ENCODE assay signal across 8 cellular contexts in the genomic region with DNA sequence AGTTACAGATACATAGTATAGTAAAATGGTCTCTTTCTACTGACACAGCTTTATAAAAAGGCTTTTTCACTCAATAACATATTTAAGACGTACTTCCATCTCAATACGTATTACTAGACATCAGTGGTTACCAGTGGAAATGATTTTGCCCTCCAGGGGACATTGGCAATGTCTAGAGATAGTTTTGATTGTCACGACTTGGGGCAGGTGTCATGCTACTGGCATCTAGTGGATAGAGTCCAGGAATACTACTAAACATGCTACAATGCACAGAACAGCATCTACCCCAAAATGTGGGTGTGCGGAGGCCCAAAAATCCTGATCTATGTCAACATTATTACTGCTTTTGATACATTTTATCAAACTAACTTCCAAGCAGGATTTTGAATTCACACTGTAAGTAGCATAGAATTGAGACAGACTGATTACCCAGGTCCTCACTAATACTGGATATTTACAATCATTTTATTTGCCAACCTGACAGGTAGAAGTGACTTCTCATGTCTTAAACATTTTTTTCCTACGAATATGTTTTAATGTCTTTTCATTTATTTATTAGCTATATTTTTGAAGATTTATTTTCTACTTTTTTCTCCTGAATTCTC. TPM values are rescaled to one million over a fixed set of nuclear protein-coding genes. Genes with fewer than 3 reads are reported as not detected.
DNase-seq lines count a peak whose midpoint lies in the region; ATAC-seq and TF ChIP-seq lines count a peak whose summit lies in the region.

No MANE protein-coding gene starts in this region.

- H3F3A ChIP-seq in PC-9 (ENCODE audit: insufficient read depth, low read depth), result no peaks in the 10 kb centered on the region

- no peak for TF ChIP-seq EP300 in stomach (IDR thresholded peaks at IDR 0.05)

- in situ Hi-C loops in HAP-1 (cut with MboI; ENCODE audit: low sequenced_read_pairs), result loop anchor here (25.0 kb wide), 1 partner anchor 204 kb away; no protein-coding TSS in a partner anchor

- no peak for TF ChIP-seq POLR2A in stomach (IDR thresholded peaks at IDR 0.05)

- H3K9me3 ChIP-seq in HAP-1 (no peaks in the 10 kb centered on the region), PC-9 (ENCODE audit: insufficient read depth, low read depth) (no peaks in the 10 kb centered on the region), stomach (no peaks in the 10 kb centered on the region), psoas muscle (no peaks in the 10 kb centered on the region)

- DNase-seq in AG09309 (ENCODE audit: low read depth) (no peak), HAP-1 (ENCODE audit: low spot score in 2 of 2) (peak; percentile 15 to 27), PC-9 (peak in 1 of 2 experiments; percentile 12), fibroblast of the aortic adventitia (ENCODE audit: low read depth) (peak; percentile 56), stomach (no peak), psoas muscle (no peak), GOT3 (lab: John Stamatoyannopoulos, UW) (no peak)

- intact Hi-C loops in PC-9 (cut with micrococcal nuclease; ENCODE audit: unreplicated experiment), result loop anchor here (1.0 to 2.0 kb wide), 2 partner anchors 217 to 301 kb away; no protein-coding TSS in a partner anchor
- intact Hi-C loops in stomach (cut with DNase I; ENCODE audit: low total_unique reads), result no loop called here
- intact Hi-C loops in psoas muscle (cut with DNase I), result no loop called here

- H3K4me3 ChIP-seq in AG09309 (ENCODE audit: control insufficient read depth, low read depth, low read length) (no peak overlapping the region), HAP-1 (no peak overlapping the region), PC-9 (no peak overlapping the region), fibroblast of the aortic adventitia (ENCODE audit: low read depth, low read length) (no peak overlapping the region), stomach (no peak overlapping the region), psoas muscle (no peak overlapping the region)

- no peaks in the 10 kb centered on the region for H3K79me2 ChIP-seq in PC-9 (ENCODE audit: low read depth)

- no peak overlapping the region for H3K4me2 ChIP-seq in PC-9

- H3K27ac ChIP-seq in PC-9, result no peak overlapping the region
- H3K27ac ChIP-seq in stomach, result no peak overlapping the region
- no peak overlapping the region for H3K27ac ChIP-seq in psoas muscle

- POLR2A ChIA-PET in PC-9 (lab: Charles Lee; ENCODE audit: unreplicated experiment), result no interaction called here

- TF ChIP-seq CTCF in AG09309 (IDR thresholded peaks at IDR 0.05; ENCODE audit: control insufficient read depth, insufficient read depth, low read depth, low read length, missing control alignments) (peak; percentile 57), PC-9 (conservative IDR thresholded peaks at IDR 0.05) (peak; percentile 31; the same call in 1 of the 2 replicates), fibroblast of the aortic adventitia (IDR thresholded peaks at IDR 0.05; ENCODE audit: insufficient read depth, low read length) (peak; percentile 39), stomach (IDR thresholded peaks at IDR 0.05) (no peak), psoas muscle (IDR thresholded peaks at IDR 0.05) (no peak)

- H2AFZ ChIP-seq in PC-9, result no peak overlapping the region

- WGBS in stomach, 5 donors, result 62 to 75% (median 64%) methylated on average over 5 of the region's 5 CpGs
- WGBS in psoas muscle, 3 donors, result 63 to 67% (median 66%) methylated on average over 5 of the region's 5 CpGs

- H3K9me2 ChIP-seq in PC-9 (ENCODE audit: insufficient read depth), result no peaks in the 10 kb centered on the region

- no peaks in the 10 kb centered on the region for H4K20me1 ChIP-seq in PC-9 (ENCODE audit: insufficient read depth)

- H3K27me3 ChIP-seq in HAP-1 (ENCODE audit: low read depth) (no peaks in the 10 kb centered on the region), PC-9 (ENCODE audit: insufficient read depth, low read depth) (no peaks in the 10 kb centered on the region), stomach (no peaks in the 10 kb centered on the region), psoas muscle (ENCODE audit: insufficient read depth in 3 of 3, low read length in 2 of 3) (no peaks in the 10 kb centered on the region)

- BruUV-seq in PC-9 (replicated peaks; lab: Mats Ljungman, UMichigan), result no TSS peak

- H3K4me1 ChIP-seq in HAP-1 (no peaks in the 10 kb centered on the region), PC-9 (replicated peaks; ENCODE audit: insufficient read depth) (no peaks in the 10 kb centered on the region), stomach (no peaks in the 10 kb centered on the region), psoas muscle (no peaks in the 10 kb centered on the region)

- CTCF ChIA-PET in PC-9 (lab: Charles Lee), result no interaction called here

- H3K36me3 ChIP-seq in HAP-1 (replicated peaks) (no peaks in the 10 kb centered on the region), PC-9 (ENCODE audit: low read depth) (no peaks in the 10 kb centered on the region), stomach (no peaks in the 10 kb centered on the region), psoas muscle (ENCODE audit: insufficient read depth in 1 of 2, low read depth in 1 of 2) (no peaks in the 10 kb centered on the region)

- ATAC-seq in psoas muscle (no peak), GM21619 (IDR thresholded peaks at IDR 0.05; ENCODE audit: unreplicated experiment) (no peak)

RNA-seq across cellular contexts. Expression of a gene that starts 53.8 kb away (rescaled TPM):
- total RNA-seq in PC-9 (2021), result not detected in 2 replicates
- total RNA-seq in fibroblast of the aortic adventitia (ENCODE audit: low replicate concordance), result 35.1 and 194 TPM in 2 replicates
- 10 to 100 TPM in 1 of 5 donors, 1 to 10 TPM in 4; 5.8 to 10.7 (median 7.0) TPM for total RNA-seq in stomach
- 1 to 10 TPM in 2 of 3 donors, under 1 TPM in 1; 0.60 to 7.9 (median 2.7) TPM for polyA plus RNA-seq in stomach
- total RNA-seq in psoas muscle, result 1 to 10 TPM in 3 of 4 donors, under 1 TPM in 1; 0.78 to 3.7 (median 1.6) TPM
- polyA plus RNA-seq in psoas muscle, result under 1 TPM; 0.25 to 0.38 (median 0.35) TPM

Comparison
In these comparisons a context has a peak if more than half of its experiments do, and no peak if none do; other contexts are left out.
1. DNase-seq: peak in HAP-1 (2 of 2) and fibroblast of the aortic adventitia (single experiment); none in AG09309 (single experiment), stomach (single experiment), psoas muscle (0 of 2) and GOT3 (single experiment).
2. CTCF ChIP-seq: peak in AG09309 (single experiment), PC-9 (single experiment) and fibroblast of the aortic adventitia (single experiment); none in stomach (0 of 7) and psoas muscle (single experiment).